Comparison of ENCODE assay signal across 16 cellular contexts in the genomic region with DNA sequence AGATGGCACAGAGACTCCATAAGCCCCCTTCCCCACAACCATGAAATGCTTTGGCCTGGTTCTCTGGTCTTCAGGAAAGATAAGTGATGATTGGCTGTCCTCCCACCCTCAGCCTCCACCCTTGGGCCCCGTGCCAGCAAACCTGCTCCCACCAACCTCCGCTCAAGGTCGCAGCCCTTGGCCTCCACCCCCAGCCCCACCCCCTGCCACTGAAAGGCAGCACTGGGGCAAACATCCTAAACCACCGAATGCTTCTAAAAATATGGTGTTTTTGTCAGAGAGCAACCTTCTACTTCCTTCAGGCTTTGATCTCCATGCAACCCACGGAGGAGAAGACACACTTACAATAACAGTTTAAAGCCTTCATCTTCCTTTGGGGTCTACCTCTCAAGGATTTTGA. TPM values are rescaled to one million over a fixed set of nuclear protein-coding genes. Genes with fewer than 3 reads are reported as not detected.
A peak's percentile ranks its signal among the peaks of the same experiment; 100 is the strongest.
DNase-seq lines count a peak whose midpoint lies in the region; ATAC-seq and TF ChIP-seq lines count a peak whose summit lies in the region.
"Had no signal": no experiment of that assay in that cellular context is flagged by ENCODE, and none has a peak within 500 bp of the region (broad histone marks: within the 10 kb centered on the region; RNA-seq: fewer than 3 reads in every experiment).

No MANE protein-coding gene starts in this region.

- H3K27me3 ChIP-seq in neuronal stem cell (ENCODE audit: control insufficient read depth in 3 of 3, insufficient read depth in 3 of 3, low read depth in 1 of 3, low read length in 3 of 3) (peaks cover 0 to 8% (median 0%) of the 10 kb centered on the region in 3 experiments), psoas muscle (ENCODE audit: insufficient read depth in 3 of 3, low read length in 2 of 3) (no peaks in the 10 kb centered on the region)
- H3K27me3 ChIP-seq: dorsolateral prefrontal cortex, suprapubic skin had no signal

- H2BK15ac ChIP-seq in neuronal stem cell (ENCODE audit: low read length), result no peak overlapping the region

- H3K27ac ChIP-seq in neuronal stem cell (replicated peaks; ENCODE audit: low read length) (no peak overlapping the region), psoas muscle (no peak overlapping the region)
- H3K27ac ChIP-seq: A549, left ventricle myocardium inferior, suprapubic skin had no signal

- H2AK5ac ChIP-seq in neuronal stem cell (ENCODE audit: low read depth, low read length), result no peak overlapping the region

- 0 out of 2 replicates have a peak overlapping the region, but pooled peaks have one; percentile 15 for H3K4me3 ChIP-seq in Jurkat, Clone E6-1 (ENCODE audit: low read length)
- H3K4me3 ChIP-seq in neuronal stem cell (ENCODE audit: low read length in 2 of 2) (no peak overlapping the region), psoas muscle (no peak overlapping the region)
- H3K4me3 ChIP-seq: A549, dorsolateral prefrontal cortex, left ventricle myocardium inferior, suprapubic skin had no signal

- no peaks in the 10 kb centered on the region for H3K79me1 ChIP-seq in neuronal stem cell (ENCODE audit: low read depth, low read length)

- H4K8ac ChIP-seq in neuronal stem cell (ENCODE audit: low read depth, low read length), result no peak overlapping the region

- H3K4ac ChIP-seq in neuronal stem cell (ENCODE audit: low read length), result no peak overlapping the region

- H3K4me1 ChIP-seq in neuronal stem cell (ENCODE audit: control insufficient read depth in 2 of 2, insufficient read depth in 1 of 2, low read depth in 1 of 2, low read length in 2 of 2) (peaks cover 0 to 10% of the 10 kb centered on the region in 2 donors), psoas muscle (no peaks in the 10 kb centered on the region)
- H3K4me1 ChIP-seq: left ventricle myocardium inferior, suprapubic skin had no signal

- H2BK5ac ChIP-seq in neuronal stem cell (ENCODE audit: low read length), result no peak overlapping the region

- peaks cover 58% of the 10 kb centered on the region for H3K4me1 Mint-ChIP-seq in activated T-helper 1 cell treated with anti-CD3 and anti-CD28 coated beads, Interleukin-12 subunit alpha, Interleukin-12 subunit beta, Interleukin-2, Interleukin-4 antibody, amounts not matched to agents 30 ng/mL and 10 ng/mL and 1 ng/mL, durations not matched to agents 14 hours and 24 hours and 36 hours (ENCODE audit: low read depth)

- H3K23ac ChIP-seq in neuronal stem cell (ENCODE audit: low read depth, low read length, poor library complexity), result no peak overlapping the region

- intact Hi-C loops in activated T-helper 1 cell treated with anti-CD3 and anti-CD28 coated beads, Interleukin-12 subunit alpha, Interleukin-12 subunit beta, Interleukin-2, Interleukin-4 antibody, amounts not matched to agents 30 ng/mL and 10 ng/mL and 1 ng/mL, durations not matched to agents 14 hours and 24 hours and 36 hours (cut with micrococcal nuclease), result no loop called here
- intact Hi-C loops in psoas muscle (cut with DNase I), result no loop called here

- H4K91ac ChIP-seq in neuronal stem cell (ENCODE audit: low read depth, low read length, poor library complexity), result no peak overlapping the region

- ATAC-seq in psoas muscle, result no peak
- no peak for ATAC-seq in HG03095 (IDR thresholded peaks at IDR 0.05; ENCODE audit: unreplicated experiment)
- ATAC-seq: A549, right cardiac atrium had no signal

- H3K4me3 Mint-ChIP-seq in activated T-helper 1 cell treated with anti-CD3 and anti-CD28 coated beads, Interleukin-12 subunit alpha, Interleukin-12 subunit beta, Interleukin-2, Interleukin-4 antibody, amounts not matched to agents 30 ng/mL and 10 ng/mL and 1 ng/mL, durations not matched to agents 14 hours and 24 hours and 36 hours, result peak overlapping the region; percentile 37
- H3K4me3 Mint-ChIP-seq: brain had no signal

- no peak for TF ChIP-seq CTCF in psoas muscle (IDR thresholded peaks at IDR 0.05)

- H2BK12ac ChIP-seq in neuronal stem cell (ENCODE audit: low read length), result no peak overlapping the region

- H3K14ac ChIP-seq in neuronal stem cell (ENCODE audit: low read length), result no peak overlapping the region

- peak overlapping the region; percentile 76 for H3K27ac Mint-ChIP-seq in activated T-helper 1 cell treated with anti-CD3 and anti-CD28 coated beads, Interleukin-12 subunit alpha, Interleukin-12 subunit beta, Interleukin-2, Interleukin-4 antibody, amounts not matched to agents 30 ng/mL and 10 ng/mL and 1 ng/mL, durations not matched to agents 14 hours and 24 hours and 36 hours

- H3K4me2 ChIP-seq in neuronal stem cell (ENCODE audit: insufficient read depth, low read length, poor library complexity, severe bottlenecking), result no peak overlapping the region
- H3K4me2 ChIP-seq: A549 had no signal

- DNase-seq in activated CD4-positive, alpha-beta T cell treated with anti-CD3 and anti-CD28 coated beads for 1 hour, result peak; percentile 54
- DNase-seq in activated CD4-positive, alpha-beta T cell treated with anti-CD3 and anti-CD28 coated beads, Interleukin-2, amount 50 U/mL, for 48 hours, result no peak
- DNase-seq in Jurkat, Clone E6-1 (ENCODE audit: low read depth, low spot score), result peak; percentile 97
- no peak for DNase-seq in activated T-helper 1 cell treated with anti-CD3 and anti-CD28 coated beads, Interleukin-12 subunit alpha, Interleukin-12 subunit beta, Interleukin-2, Interleukin-4 antibody, amounts not matched to agents 30 ng/mL and 10 ng/mL and 1 ng/mL, durations not matched to agents 14 hours and 24 hours and 36 hours (ENCODE audit: low spot score)
- DNase-seq in neuronal stem cell (ENCODE audit: low spot score), result no peak
- DNase-seq in psoas muscle, result no peak
- no peak for DNase-seq in NCI-H1417 (lab: John Stamatoyannopoulos, UW)
- DNase-seq: dorsolateral prefrontal cortex, H7, left ventricle myocardium inferior, NCI-H1694 treated with DMSO at 0.1 percent for 48 hours, right cardiac atrium had no signal

- H2AFZ ChIP-seq in neuronal stem cell (ENCODE audit: low read length), result no peak overlapping the region

- H2BK120ac ChIP-seq in neuronal stem cell (ENCODE audit: low read depth, low read length), result no peak overlapping the region

- no CpG with 5 or more reads among the region's 5 CpGs for WGBS in neuronal stem cell (ENCODE audit: extremely low coverage in 2 of 2, insufficient read length in 2 of 2, insufficient replicate concordance in 1 of 2), 2 donors
- WGBS in psoas muscle, 3 donors, result 61 to 71% (median 70%) methylated on average over 5 of the region's 5 CpGs

- H3K9me3 Mint-ChIP-seq in activated T-helper 1 cell treated with anti-CD3 and anti-CD28 coated beads, Interleukin-12 subunit alpha, Interleukin-12 subunit beta, Interleukin-2, Interleukin-4 antibody, amounts not matched to agents 30 ng/mL and 10 ng/mL and 1 ng/mL, durations not matched to agents 14 hours and 24 hours and 36 hours, result no peaks in the 10 kb centered on the region

- H3K9ac ChIP-seq in neuronal stem cell (ENCODE audit: low read depth, low read length, poor library complexity), result no peak overlapping the region

- H3K36me3 ChIP-seq in neuronal stem cell (replicated peaks in 1 of 2; ENCODE audit: control insufficient read depth in 2 of 2, insufficient read depth in 2 of 2, low read length in 2 of 2), result no peaks in the 10 kb centered on the region
- no peaks in the 10 kb centered on the region for H3K36me3 ChIP-seq in psoas muscle (ENCODE audit: insufficient read depth in 1 of 2, low read depth in 1 of 2)
- H3K36me3 ChIP-seq: left ventricle myocardium inferior, suprapubic skin had no signal

- H3K9me3 ChIP-seq in neuronal stem cell (replicated peaks in 1 of 2; ENCODE audit: control insufficient read depth in 2 of 2, insufficient read depth in 1 of 2, low read depth in 1 of 2, low read length in 2 of 2) (no peaks in the 10 kb centered on the region), psoas muscle (no peaks in the 10 kb centered on the region)
- H3K9me3 ChIP-seq: A549, left ventricle myocardium inferior, suprapubic skin had no signal

- H3K27me3 Mint-ChIP-seq in activated T-helper 1 cell treated with anti-CD3 and anti-CD28 coated beads, Interleukin-12 subunit alpha, Interleukin-12 subunit beta, Interleukin-2, Interleukin-4 antibody, amounts not matched to agents 30 ng/mL and 10 ng/mL and 1 ng/mL, durations not matched to agents 14 hours and 24 hours and 36 hours (ENCODE audit: insufficient read depth), result peaks cover 46% of the 10 kb centered on the region

- peaks cover 3% of the 10 kb centered on the region for H3K36me3 Mint-ChIP-seq in activated T-helper 1 cell treated with anti-CD3 and anti-CD28 coated beads, Interleukin-12 subunit alpha, Interleukin-12 subunit beta, Interleukin-2, Interleukin-4 antibody, amounts not matched to agents 30 ng/mL and 10 ng/mL and 1 ng/mL, durations not matched to agents 14 hours and 24 hours and 36 hours (ENCODE audit: low read depth)
- H3K36me3 Mint-ChIP-seq: brain had no signal

- H3K18ac ChIP-seq in neuronal stem cell (ENCODE audit: low read length), result peak overlapping the region; percentile 42

RNA-seq across cellular contexts. Expression of gene TCF7, which starts 24.0 kb away (rescaled TPM):
- 266 TPM for polyA plus RNA-seq in Jurkat, Clone E6-1 (2012; ENCODE audit: insufficient read depth, insufficient read length)
- total RNA-seq in activated T-helper 1 cell treated with anti-CD3 and anti-CD28 coated beads, Interleukin-12 subunit alpha, Interleukin-12 subunit beta, Interleukin-2, Interleukin-4 antibody, amounts not matched to agents 30 ng/mL and 10 ng/mL and 1 ng/mL, durations not matched to agents 14 hours and 24 hours and 36 hours, result 76.3 and 77.2 TPM in 2 replicates
- 4.1 TPM for polyA plus RNA-seq in neuronal stem cell (2013, experiment 1 of 2)
- 4.2 TPM for polyA plus RNA-seq in neuronal stem cell (2013, experiment 2 of 2)
- total RNA-seq in psoas muscle, result 1 to 10 TPM in 2 of 4 donors, under 1 TPM in 2; 0.74 to 2.0 (median 1.0) TPM
- polyA plus RNA-seq in psoas muscle, result 1 to 10 TPM in 2 of 3 donors, under 1 TPM in 1; 0.24 to 2.6 (median 1.0) TPM

Comparison
In these comparisons a context has a peak if more than half of its experiments do, and no peak if none do; other contexts are left out.
1. DNase-seq: peak in activated CD4-positive, alpha-beta T cell treated with anti-CD3 and anti-CD28 coated beads for 1 hour (single experiment) and Jurkat, Clone E6-1 (single experiment); none in activated CD4-positive, alpha-beta T cell treated with anti-CD3 and anti-CD28 coated beads, Interleukin-2, amount 50 U/mL, for 48 hours (0 of 2), activated T-helper 1 cell treated with anti-CD3 and anti-CD28 coated beads, Interleukin-12 subunit alpha, Interleukin-12 subunit beta, Interleukin-2, Interleukin-4 antibody, amounts not matched to agents 30 ng/mL and 10 ng/mL and 1 ng/mL, durations not matched to agents 14 hours and 24 hours and 36 hours (single experiment), neuronal stem cell (single experiment), psoas muscle (0 of 2) and NCI-H1417 (0 of 3).
2. RNA of gene TCF7, which starts 24.0 kb away (total RNA-seq): 76.3 to 77.2 TPM in activated T-helper 1 cell treated with anti-CD3 and anti-CD28 coated beads, Interleukin-12 subunit alpha, Interleukin-12 subunit beta, Interleukin-2, Interleukin-4 antibody, amounts not matched to agents 30 ng/mL and 10 ng/mL and 1 ng/mL, durations not matched to agents 14 hours and 24 hours and 36 hours; 0.74 to 2.0 TPM in psoas muscle; every median in the first group is over 10 times any median in the second.